In the genomic region with DNA sequence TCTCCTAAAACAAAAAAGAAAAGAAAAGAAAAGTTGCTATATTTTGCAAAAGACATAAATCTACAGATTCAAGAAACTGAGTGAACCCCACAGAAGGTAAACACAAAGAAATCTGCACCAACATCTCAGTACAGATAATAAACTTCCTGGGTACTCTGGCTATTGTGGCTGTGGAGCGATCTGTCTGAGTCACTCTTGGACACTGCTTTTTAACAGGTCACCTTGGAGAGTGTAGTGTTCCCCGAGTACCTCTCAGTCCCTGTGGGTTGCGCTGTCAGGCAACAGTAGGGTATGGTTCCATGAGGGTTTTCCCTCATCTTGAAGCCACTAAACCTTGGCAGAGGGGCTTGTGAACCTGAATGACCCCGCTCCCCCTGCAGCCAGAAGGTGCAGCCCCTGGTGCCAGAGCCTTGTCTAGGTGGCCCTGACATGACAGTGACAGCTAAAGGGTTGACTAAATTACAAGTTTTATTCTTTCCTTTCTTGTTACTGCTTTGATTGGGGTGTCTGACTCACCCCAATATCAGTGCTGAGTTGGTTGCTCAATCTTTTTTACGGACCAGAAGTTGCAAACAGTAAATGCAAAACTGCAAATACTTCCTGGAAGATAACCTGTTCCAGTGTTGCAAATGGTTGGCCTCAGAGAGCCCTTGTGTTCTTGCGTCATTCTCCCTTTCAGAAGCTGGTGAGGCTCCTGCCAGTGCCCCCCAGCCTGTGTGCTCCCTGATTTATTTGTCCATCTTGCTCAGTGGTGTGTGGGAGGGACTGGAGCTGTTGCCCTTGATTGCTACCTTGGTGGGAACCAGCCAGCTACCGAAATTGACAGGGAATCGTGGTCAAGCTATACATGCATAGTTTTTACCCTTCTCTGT, we compare ENCODE assay signal across 1 cellular context.
TF ChIP-seq lines count a peak whose summit lies in the region.

No MANE protein-coding gene starts in this region.

TF ChIP-seq in HepG2, 621 proteins besides CTCF, POLR2A, EP300 and RAD21 (continued from another document and continues in another):
- TF ChIP-seq, protein P1, sequence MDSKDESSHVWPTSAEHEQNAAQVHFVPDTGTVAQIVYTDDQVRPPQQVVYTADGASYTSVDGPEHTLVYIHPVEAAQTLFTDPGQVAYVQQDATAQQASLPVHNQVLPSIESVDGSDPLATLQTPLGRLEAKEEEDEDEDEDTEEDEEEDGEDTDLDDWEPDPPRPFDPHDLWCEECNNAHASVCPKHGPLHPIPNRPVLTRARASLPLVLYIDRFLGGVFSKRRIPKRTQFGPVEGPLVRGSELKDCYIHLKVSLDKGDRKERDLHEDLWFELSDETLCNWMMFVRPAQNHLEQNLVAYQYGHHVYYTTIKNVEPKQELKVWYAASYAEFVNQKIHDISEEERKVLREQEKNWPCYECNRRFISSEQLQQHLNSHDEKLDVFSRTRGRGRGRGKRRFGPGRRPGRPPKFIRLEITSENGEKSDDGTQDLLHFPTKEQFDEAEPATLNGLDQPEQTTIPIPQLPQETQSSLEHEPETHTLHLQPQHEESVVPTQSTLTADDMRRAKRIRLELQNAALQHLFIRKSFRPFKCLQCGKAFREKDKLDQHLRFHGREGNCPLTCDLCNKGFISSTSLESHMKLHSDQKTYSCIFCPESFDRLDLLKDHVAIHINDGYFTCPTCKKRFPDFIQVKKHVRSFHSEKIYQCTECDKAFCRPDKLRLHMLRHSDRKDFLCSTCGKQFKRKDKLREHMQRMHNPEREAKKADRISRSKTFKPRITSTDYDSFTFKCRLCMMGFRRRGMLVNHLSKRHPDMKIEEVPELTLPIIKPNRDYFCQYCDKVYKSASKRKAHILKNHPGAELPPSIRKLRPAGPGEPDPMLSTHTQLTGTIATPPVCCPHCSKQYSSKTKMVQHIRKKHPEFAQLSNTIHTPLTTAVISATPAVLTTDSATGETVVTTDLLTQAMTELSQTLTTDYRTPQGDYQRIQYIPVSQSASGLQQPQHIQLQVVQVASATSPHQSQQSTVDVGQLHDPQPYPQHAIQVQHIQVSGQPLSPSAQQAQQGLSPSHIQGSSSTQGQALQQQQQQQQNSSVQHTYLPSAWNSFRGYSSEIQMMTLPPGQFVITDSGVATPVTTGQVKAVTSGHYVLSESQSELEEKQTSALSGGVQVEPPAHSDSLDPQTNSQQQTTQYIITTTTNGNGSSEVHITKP (CRISPR knock-in tag; IDR thresholded peaks at IDR 0.05; ENCODE audit: low read depth): 0 out of 2 replicates have a peak, but pooled peaks have one; percentile 27
- TF ChIP-seq SP140L (CRISPR knock-in tag; IDR thresholded peaks at IDR 0.05; ENCODE audit: borderline replicate concordance) (no peak), CENPT (CRISPR knock-in tag; IDR thresholded peaks at IDR 0.05; ENCODE audit: low read depth) (no peak), EED (CRISPR knock-in tag; IDR thresholded peaks at IDR 0.05) (no peak), ZXDC (CRISPR knock-in tag; IDR thresholded peaks at IDR 0.05) (0 out of 2 replicates have a peak, but pooled peaks have one; percentile 29), KAT7 (CRISPR knock-in tag; IDR thresholded peaks at IDR 0.05; ENCODE audit: borderline replicate concordance) (no peak), THYN1 (CRISPR knock-in tag; IDR thresholded peaks at IDR 0.05; ENCODE audit: borderline replicate concordance, low read depth) (no peak), NFE2 (CRISPR knock-in tag; IDR thresholded peaks at IDR 0.05) (no peak), ZNF318 (CRISPR knock-in tag; IDR thresholded peaks at IDR 0.05) (no peak), ZNF3 (CRISPR knock-in tag; IDR thresholded peaks at IDR 0.05) (no peak), FOXK2 (IDR thresholded peaks at IDR 0.05) (no peak), ZNF607 (CRISPR knock-in tag; IDR thresholded peaks at IDR 0.05; ENCODE audit: borderline replicate concordance) (no peak), NAIF1 (CRISPR knock-in tag; IDR thresholded peaks at IDR 0.05; ENCODE audit: borderline replicate concordance) (no peak)
- TF ChIP-seq, protein P2, sequence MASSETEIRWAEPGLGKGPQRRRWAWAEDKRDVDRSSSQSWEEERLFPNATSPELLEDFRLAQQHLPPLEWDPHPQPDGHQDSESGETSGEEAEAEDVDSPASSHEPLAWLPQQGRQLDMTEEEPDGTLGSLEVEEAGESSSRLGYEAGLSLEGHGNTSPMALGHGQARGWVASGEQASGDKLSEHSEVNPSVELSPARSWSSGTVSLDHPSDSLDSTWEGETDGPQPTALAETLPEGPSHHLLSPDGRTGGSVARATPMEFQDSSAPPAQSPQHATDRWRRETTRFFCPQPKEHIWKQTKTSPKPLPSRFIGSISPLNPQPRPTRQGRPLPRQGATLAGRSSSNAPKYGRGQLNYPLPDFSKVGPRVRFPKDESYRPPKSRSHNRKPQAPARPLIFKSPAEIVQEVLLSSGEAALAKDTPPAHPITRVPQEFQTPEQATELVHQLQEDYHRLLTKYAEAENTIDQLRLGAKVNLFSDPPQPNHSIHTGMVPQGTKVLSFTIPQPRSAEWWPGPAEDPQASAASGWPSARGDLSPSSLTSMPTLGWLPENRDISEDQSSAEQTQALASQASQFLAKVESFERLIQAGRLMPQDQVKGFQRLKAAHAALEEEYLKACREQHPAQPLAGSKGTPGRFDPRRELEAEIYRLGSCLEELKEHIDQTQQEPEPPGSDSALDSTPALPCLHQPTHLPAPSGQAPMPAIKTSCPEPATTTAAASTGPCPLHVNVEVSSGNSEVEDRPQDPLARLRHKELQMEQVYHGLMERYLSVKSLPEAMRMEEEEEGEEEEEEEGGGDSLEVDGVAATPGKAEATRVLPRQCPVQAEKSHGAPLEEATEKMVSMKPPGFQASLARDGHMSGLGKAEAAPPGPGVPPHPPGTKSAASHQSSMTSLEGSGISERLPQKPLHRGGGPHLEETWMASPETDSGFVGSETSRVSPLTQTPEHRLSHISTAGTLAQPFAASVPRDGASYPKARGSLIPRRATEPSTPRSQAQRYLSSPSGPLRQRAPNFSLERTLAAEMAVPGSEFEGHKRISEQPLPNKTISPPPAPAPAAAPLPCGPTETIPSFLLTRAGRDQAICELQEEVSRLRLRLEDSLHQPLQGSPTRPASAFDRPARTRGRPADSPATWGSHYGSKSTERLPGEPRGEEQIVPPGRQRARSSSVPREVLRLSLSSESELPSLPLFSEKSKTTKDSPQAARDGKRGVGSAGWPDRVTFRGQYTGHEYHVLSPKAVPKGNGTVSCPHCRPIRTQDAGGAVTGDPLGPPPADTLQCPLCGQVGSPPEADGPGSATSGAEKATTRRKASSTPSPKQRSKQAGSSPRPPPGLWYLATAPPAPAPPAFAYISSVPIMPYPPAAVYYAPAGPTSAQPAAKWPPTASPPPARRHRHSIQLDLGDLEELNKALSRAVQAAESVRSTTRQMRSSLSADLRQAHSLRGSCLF (CRISPR knock-in tag; IDR thresholded peaks at IDR 0.05; ENCODE audit: borderline replicate concordance): no peak
- TF ChIP-seq, protein P3, sequence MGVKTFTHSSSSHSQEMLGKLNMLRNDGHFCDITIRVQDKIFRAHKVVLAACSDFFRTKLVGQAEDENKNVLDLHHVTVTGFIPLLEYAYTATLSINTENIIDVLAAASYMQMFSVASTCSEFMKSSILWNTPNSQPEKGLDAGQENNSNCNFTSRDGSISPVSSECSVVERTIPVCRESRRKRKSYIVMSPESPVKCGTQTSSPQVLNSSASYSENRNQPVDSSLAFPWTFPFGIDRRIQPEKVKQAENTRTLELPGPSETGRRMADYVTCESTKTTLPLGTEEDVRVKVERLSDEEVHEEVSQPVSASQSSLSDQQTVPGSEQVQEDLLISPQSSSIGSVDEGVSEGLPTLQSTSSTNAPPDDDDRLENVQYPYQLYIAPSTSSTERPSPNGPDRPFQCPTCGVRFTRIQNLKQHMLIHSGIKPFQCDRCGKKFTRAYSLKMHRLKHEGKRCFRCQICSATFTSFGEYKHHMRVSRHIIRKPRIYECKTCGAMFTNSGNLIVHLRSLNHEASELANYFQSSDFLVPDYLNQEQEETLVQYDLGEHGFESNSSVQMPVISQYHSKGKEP (CRISPR knock-in tag; IDR thresholded peaks at IDR 0.05): no peak
- TF ChIP-seq, protein P4, sequence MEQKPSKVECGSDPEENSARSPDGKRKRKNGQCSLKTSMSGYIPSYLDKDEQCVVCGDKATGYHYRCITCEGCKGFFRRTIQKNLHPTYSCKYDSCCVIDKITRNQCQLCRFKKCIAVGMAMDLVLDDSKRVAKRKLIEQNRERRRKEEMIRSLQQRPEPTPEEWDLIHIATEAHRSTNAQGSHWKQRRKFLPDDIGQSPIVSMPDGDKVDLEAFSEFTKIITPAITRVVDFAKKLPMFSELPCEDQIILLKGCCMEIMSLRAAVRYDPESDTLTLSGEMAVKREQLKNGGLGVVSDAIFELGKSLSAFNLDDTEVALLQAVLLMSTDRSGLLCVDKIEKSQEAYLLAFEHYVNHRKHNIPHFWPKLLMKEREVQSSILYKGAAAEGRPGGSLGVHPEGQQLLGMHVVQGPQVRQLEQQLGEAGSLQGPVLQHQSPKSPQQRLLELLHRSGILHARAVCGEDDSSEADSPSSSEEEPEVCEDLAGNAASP (CRISPR knock-in tag; IDR thresholded peaks at IDR 0.05; ENCODE audit: borderline replicate concordance): peak; percentile 78; the same call in 1 of the 2 replicates
- TF ChIP-seq, protein P5, sequence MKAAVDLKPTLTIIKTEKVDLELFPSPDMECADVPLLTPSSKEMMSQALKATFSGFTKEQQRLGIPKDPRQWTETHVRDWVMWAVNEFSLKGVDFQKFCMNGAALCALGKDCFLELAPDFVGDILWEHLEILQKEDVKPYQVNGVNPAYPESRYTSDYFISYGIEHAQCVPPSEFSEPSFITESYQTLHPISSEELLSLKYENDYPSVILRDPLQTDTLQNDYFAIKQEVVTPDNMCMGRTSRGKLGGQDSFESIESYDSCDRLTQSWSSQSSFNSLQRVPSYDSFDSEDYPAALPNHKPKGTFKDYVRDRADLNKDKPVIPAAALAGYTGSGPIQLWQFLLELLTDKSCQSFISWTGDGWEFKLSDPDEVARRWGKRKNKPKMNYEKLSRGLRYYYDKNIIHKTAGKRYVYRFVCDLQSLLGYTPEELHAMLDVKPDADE (CRISPR knock-in tag; IDR thresholded peaks at IDR 0.05): no peak
